Comparison of ENCODE assay signal across 15 cellular contexts in the genomic region with DNA sequence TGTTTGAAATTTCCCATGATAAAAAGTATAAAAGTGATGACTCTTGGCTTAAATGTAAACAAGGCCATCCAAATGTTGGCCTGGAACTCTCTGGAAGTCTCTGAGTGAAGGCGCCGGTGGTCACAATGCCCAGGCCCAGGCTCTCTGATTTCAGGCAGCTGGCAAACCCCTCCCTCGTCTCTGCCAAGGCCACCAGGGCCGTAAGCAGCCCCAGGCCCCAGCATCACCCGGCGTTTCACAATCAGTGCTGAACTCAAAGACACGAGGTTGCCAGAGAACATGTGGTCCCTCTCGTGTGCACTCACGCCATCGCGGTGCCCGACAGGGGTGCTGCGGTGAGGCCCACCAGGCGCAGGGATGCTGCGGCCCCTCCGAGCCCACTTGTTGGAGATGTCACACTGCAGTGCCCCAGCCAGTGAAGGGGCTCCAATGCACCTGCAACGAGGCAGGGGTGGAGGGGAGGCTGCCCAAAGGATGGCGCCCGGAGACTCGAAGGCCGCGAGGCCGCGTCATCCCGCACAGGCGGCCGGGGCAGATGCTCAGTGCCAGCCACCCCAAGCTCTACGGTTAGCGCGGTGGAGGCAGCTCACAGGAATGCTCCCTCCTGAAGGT. TPM values are rescaled to one million over a fixed set of nuclear protein-coding genes. Genes with fewer than 3 reads are reported as not detected.
DNase-seq lines count a peak whose midpoint lies in the region; ATAC-seq and TF ChIP-seq lines count a peak whose summit lies in the region.
"Had no signal": no experiment of that assay in that cellular context is flagged by ENCODE, and none has a peak within 500 bp of the region (broad histone marks: within the 10 kb centered on the region; RNA-seq: fewer than 3 reads in every experiment).

No MANE protein-coding gene starts in this region.

- H3K4me3 ChIP-seq in dorsolateral prefrontal cortex, result no peak overlapping the region
- H3K4me3 ChIP-seq in mesenchymal stem cell (ENCODE audit: insufficient read depth in 1 of 2, low read depth in 1 of 2, low read length in 2 of 2), result no peak overlapping the region
- no peak overlapping the region for H3K4me3 ChIP-seq in transverse colon

- H2AK5ac ChIP-seq in mesenchymal stem cell (ENCODE audit: low read length, severe bottlenecking), result no peak overlapping the region

- H3K9ac ChIP-seq in mesenchymal stem cell (ENCODE audit: low read length), result no peak overlapping the region

- peaks cover 14% of the 10 kb centered on the region for H3K4me1 ChIP-seq in mesenchymal stem cell (ENCODE audit: control insufficient read depth, insufficient read depth, low read depth, low read length)
- no peaks in the 10 kb centered on the region for H3K4me1 ChIP-seq in transverse colon
- H3K4me1 ChIP-seq: Caco-2 had no signal

- H3K36me3 Mint-ChIP-seq in activated naive CD4-positive, alpha-beta T cell treated with anti-CD3 and anti-CD28 coated beads for 36 hours (ENCODE audit: low read depth), result peaks cover 6% of the 10 kb centered on the region
- H3K36me3 Mint-ChIP-seq: activated naive CD4-positive, alpha-beta T cell treated with anti-CD3 and anti-CD28 coated beads, Interleukin-2, amount 50 U/mL, for 72 hours had no signal

- H2BK5ac ChIP-seq in mesenchymal stem cell (ENCODE audit: low read depth, low read length, poor library complexity, severe bottlenecking), result no peak overlapping the region

- no peak for TF ChIP-seq POLR2A in transverse colon (IDR thresholded peaks at IDR 0.05)

- WGBS in mesenchymal stem cell, result 97% methylated on average over 30 of the region's 30 CpGs
- 91% methylated on average over 30 of the region's 30 CpGs; no CpG with 5 or more reads in 1 of the 2 donors for WGBS in transverse colon (ENCODE audit: low coverage in 1 of 2), 2 donors

- no peak for ATAC-seq in GM19397 (IDR thresholded peaks at IDR 0.05; ENCODE audit: unreplicated experiment)
- ATAC-seq: activated naive CD4-positive, alpha-beta T cell treated with anti-CD3 and anti-CD28 coated beads, Interleukin-2, amount 50 U/mL, for 72 hours had no signal

- H3K14ac ChIP-seq in mesenchymal stem cell (ENCODE audit: low read length in 2 of 2), result peak overlapping the region in 1 of 2 experiments; percentile 22

- H3K27me3 Mint-ChIP-seq in activated naive CD4-positive, alpha-beta T cell treated with anti-CD3 and anti-CD28 coated beads for 36 hours (ENCODE audit: low read depth), result no peaks in the 10 kb centered on the region
- H3K27me3 Mint-ChIP-seq: naive B cell had no signal

- peaks cover 59% of the 10 kb centered on the region for H3K79me1 ChIP-seq in mesenchymal stem cell (replicated peaks; ENCODE audit: low read length, poor library complexity, severe bottlenecking)

- H2BK120ac ChIP-seq in mesenchymal stem cell (ENCODE audit: low read depth, low read length), result no peak overlapping the region

- no peaks in the 10 kb centered on the region for H3K9me3 ChIP-seq in mesenchymal stem cell (ENCODE audit: control insufficient read depth, low read length)
- no peaks in the 10 kb centered on the region for H3K9me3 ChIP-seq in transverse colon
- H3K9me3 ChIP-seq: Caco-2 had no signal

- no peak overlapping the region for H3K18ac ChIP-seq in mesenchymal stem cell (ENCODE audit: low read depth in 1 of 2, low read length in 2 of 2)

- no peak overlapping the region for H3K4ac ChIP-seq in mesenchymal stem cell (ENCODE audit: low read depth in 1 of 2, low read length in 2 of 2)

- H2BK15ac ChIP-seq in mesenchymal stem cell (ENCODE audit: low read depth, poor library complexity, severe bottlenecking), result no peak overlapping the region

- H2BK12ac ChIP-seq in mesenchymal stem cell (ENCODE audit: low read length in 2 of 2), result no peak overlapping the region

- peak; percentile 8 for DNase-seq in activated naive CD4-positive, alpha-beta T cell treated with anti-CD3 and anti-CD28 coated beads, Interleukin-2, amount 50 U/mL, for 16 hours
- DNase-seq in activated naive CD4-positive, alpha-beta T cell treated with anti-CD3 and anti-CD28 coated beads for 36 hours, result no peak
- DNase-seq in dorsolateral prefrontal cortex (peak in 6 of 10 donors; percentile 3 to 39 (median 33)), mesenchymal stem cell (no peak), transverse colon (peak; percentile 4), GM13976 (ENCODE audit: low spot score) (no peak), NCI-H446 (lab: John Stamatoyannopoulos, UW) (no peak)
- DNase-seq: ACHN; brain microvascular endothelial cell; naive B cell; NCI-H526; stimulated activated CD4-positive, alpha-beta T cell treated with anti-CD3 and anti-CD28 coated beads, Interleukin-4, amount 100 ng/mL, for 24 hours had no signal

- H3K27ac ChIP-seq in dorsolateral prefrontal cortex (no peak overlapping the region), mesenchymal stem cell (ENCODE audit: low read length, poor library complexity, severe bottlenecking) (no peak overlapping the region), transverse colon (no peak overlapping the region)
- H3K27ac ChIP-seq: brain microvascular endothelial cell had no signal

- CTCF ChIA-PET in activated naive CD4-positive, alpha-beta T cell treated with anti-CD3 and anti-CD28 coated beads for 36 hours (lab: Charles Lee), result no interaction called here

- H3K4me1 Mint-ChIP-seq in activated naive CD4-positive, alpha-beta T cell treated with anti-CD3 and anti-CD28 coated beads for 36 hours (ENCODE audit: low read depth), result peaks cover 19% of the 10 kb centered on the region

- no peak overlapping the region for H3K4me2 ChIP-seq in mesenchymal stem cell (ENCODE audit: low read length, poor library complexity, severe bottlenecking)

- H3K23ac ChIP-seq in mesenchymal stem cell (ENCODE audit: low read length in 2 of 2), result no peak overlapping the region

- intact Hi-C loops in activated naive CD4-positive, alpha-beta T cell treated with anti-CD3 and anti-CD28 coated beads for 36 hours (cut with micrococcal nuclease), result no loop called here
- intact Hi-C loops in dorsolateral prefrontal cortex (cut with DNase I) (no loop called here), transverse colon (cut with DNase I; ENCODE audit: low total_unique reads) (no loop called here)

- peak overlapping the region; percentile 39 for H4K8ac ChIP-seq in mesenchymal stem cell (ENCODE audit: low read length)

- H3K9me3 Mint-ChIP-seq in activated naive CD4-positive, alpha-beta T cell treated with anti-CD3 and anti-CD28 coated beads for 36 hours, result no peaks in the 10 kb centered on the region
- H3K9me3 Mint-ChIP-seq: activated naive CD4-positive, alpha-beta T cell treated with anti-CD3 and anti-CD28 coated beads, Interleukin-2, amount 50 U/mL, for 72 hours; naive B cell had no signal

- H3K27me3 ChIP-seq in dorsolateral prefrontal cortex (no peaks in the 10 kb centered on the region), mesenchymal stem cell (ENCODE audit: control insufficient read depth in 1 of 2, insufficient read depth in 1 of 2, low read length in 2 of 2) (no peaks in the 10 kb centered on the region), transverse colon (no peaks in the 10 kb centered on the region)
- H3K27me3 ChIP-seq: brain microvascular endothelial cell had no signal

- H4K91ac ChIP-seq in mesenchymal stem cell (ENCODE audit: low read length), result no peak overlapping the region

- in situ Hi-C loops in transverse colon (cut with MboI; ENCODE audit: low pct_ligation_motif_present in 1 of 4, low pct_unique_long_range_greater_than_20kb in 1 of 4, low sequenced_read_pairs in 3 of 4) (no loop called here), GM13976 (cut with MboI; ENCODE audit: low sequenced_read_pairs, unreplicated experiment) (no loop called here)

- no peak for TF ChIP-seq CTCF in dorsolateral prefrontal cortex (IDR thresholded peaks at IDR 0.05 in 54 of 56, conservative IDR thresholded peaks at IDR 0.05 in 2 of 56; ENCODE audit: low read depth in 1 of 56, partially characterized antibody in 56 of 56)
- no peak for TF ChIP-seq CTCF in transverse colon (IDR thresholded peaks at IDR 0.05)
- TF ChIP-seq CTCF in GM13976 (IDR thresholded peaks at IDR 0.05; ENCODE audit: borderline replicate concordance, control extremely low read depth, extremely low read depth, insufficient read depth, missing control alignments), result no peak

- H3K27ac Mint-ChIP-seq in activated naive CD4-positive, alpha-beta T cell treated with anti-CD3 and anti-CD28 coated beads for 36 hours, result no peak overlapping the region

- no peak for TF ChIP-seq EP300 in transverse colon (IDR thresholded peaks at IDR 0.05; ENCODE audit: low read depth)

- H3K36me3 ChIP-seq in mesenchymal stem cell (ENCODE audit: control insufficient read depth in 1 of 2, insufficient read depth in 2 of 2, low read depth in 1 of 2, low read length in 2 of 2), result peaks cover 42 to 80% of the 10 kb centered on the region in 2 experiments
- H3K36me3 ChIP-seq in transverse colon, result no peaks in the 10 kb centered on the region

- H2AFZ ChIP-seq in mesenchymal stem cell (ENCODE audit: low read depth, low read length), result no peak overlapping the region

- H3K4me3 Mint-ChIP-seq in activated naive CD4-positive, alpha-beta T cell treated with anti-CD3 and anti-CD28 coated beads for 36 hours, result no peak overlapping the region
- H3K4me3 Mint-ChIP-seq: naive B cell had no signal

RNA-seq across cellular contexts. Expression of gene LPCAT1, which starts 15.0 kb away (rescaled TPM):
- total RNA-seq in activated naive CD4-positive, alpha-beta T cell treated with anti-CD3 and anti-CD28 coated beads for 36 hours, result 10 to 100 TPM; 31.2 to 34.1 TPM
- total RNA-seq in dorsolateral prefrontal cortex (10 to 100 TPM; 24.4 to 66.5 (median 41.3) TPM), transverse colon (10 to 100 TPM in 3 of 4 donors, 1 to 10 TPM in 1; 10.0 to 50.5 (median 21.0) TPM)
- polyA plus RNA-seq in mesenchymal stem cell (2013, experiment 1 of 2), result 32.9 TPM
- 33.5 TPM for polyA plus RNA-seq in mesenchymal stem cell (2013, experiment 2 of 2)

Comparison
In these comparisons a context has a peak if more than half of its experiments do, and no peak if none do; other contexts are left out.
1. DNase-seq: peak in activated naive CD4-positive, alpha-beta T cell treated with anti-CD3 and anti-CD28 coated beads, Interleukin-2, amount 50 U/mL, for 16 hours (single experiment), dorsolateral prefrontal cortex (6 of 10) and transverse colon (single experiment); none in activated naive CD4-positive, alpha-beta T cell treated with anti-CD3 and anti-CD28 coated beads for 36 hours (single experiment), mesenchymal stem cell (single experiment), GM13976 (single experiment) and NCI-H446 (0 of 2).